ENCODE assay signal across 1 cellular context in the genomic region with DNA sequence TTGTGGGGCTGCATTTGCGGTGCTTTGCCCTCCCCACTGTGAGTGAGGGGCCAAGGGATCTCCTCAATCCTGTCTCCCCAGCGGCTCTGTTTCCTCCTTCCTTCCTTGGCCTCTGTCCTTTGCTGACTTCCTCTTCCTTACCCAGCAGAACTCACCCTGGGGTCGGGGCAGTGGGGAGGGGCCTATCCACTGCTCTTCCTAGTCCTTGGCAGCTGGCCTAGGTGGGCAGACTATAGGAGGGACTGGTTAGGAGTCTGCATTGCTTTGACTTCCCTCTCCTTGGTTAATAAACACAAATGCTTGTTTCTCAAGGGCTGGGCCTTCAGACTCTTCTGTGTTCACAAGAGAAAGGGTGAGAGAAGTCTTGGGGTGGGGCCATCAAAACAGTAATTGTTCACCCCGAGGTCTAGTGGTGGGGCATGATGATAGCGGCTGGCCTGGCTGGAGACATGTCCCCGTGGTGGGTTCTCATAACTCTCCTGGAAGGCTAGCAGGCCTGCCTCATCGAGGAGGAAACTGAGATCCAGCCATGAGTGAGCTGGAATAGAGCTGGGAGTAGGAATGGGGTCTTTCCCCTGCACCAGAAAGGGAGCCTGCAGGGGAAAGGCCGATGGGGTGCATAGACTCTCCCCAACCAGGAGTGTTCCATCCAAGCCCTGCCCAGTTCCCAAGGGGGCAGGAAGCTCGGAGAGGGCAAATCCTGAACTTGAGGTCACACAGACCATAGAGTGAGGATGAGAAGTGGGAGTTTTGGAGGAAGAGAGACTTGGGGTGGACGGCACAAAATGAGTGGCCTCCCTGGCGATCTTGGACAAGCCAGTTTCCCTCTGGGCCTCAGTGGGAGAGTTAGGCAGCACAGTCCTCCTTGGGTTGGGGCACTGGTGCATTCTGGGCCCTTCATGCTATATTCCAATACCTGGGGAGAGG.
TF ChIP-seq lines count a peak whose summit lies in the region.

No MANE protein-coding gene starts in this region.

TF ChIP-seq in K562, 482 proteins besides CTCF, POLR2A, EP300 and RAD21 (continued from another document):
- no peak for TF ChIP-seq ZBTB9 (CRISPR knock-in tag; IDR thresholded peaks at IDR 0.05)
